8 cellular contexts compared by ENCODE assay signal in the genomic region with DNA sequence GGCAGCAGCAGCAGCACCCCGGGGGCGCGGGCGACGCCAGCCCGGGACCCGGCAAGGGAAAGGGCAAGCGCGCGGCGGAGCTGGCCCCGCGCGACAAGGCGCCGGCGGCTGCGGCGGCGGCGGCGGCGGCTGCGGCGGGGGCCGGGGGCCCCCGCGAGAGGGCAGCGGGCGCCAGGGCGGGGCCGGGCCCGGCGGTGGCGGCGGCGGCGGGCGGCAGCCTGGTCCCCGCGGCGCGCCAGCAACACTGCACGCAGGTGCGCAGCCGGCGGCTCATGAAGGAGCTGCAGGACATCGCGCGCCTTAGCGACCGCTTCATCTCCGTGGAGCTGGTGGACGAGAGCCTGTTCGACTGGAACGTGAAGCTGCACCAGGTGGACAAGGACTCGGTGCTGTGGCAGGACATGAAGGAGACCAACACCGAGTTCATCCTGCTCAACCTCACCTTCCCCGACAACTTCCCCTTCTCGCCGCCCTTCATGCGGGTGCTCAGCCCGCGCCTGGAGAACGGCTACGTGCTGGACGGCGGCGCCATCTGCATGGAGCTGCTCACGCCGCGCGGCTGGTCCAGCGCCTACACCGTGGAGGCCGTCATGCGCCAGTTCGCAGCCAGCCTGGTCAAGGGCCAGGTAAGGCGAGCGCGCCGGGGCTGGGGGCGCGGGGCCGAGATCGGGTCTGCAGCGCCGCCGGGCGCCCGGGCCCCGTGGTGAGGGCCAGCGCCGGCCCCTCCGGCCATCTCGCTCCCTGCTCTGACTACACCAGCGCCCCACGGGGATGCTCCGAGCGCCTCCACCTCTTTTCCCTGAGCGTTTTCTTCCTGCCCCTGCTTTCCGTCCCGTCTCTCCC. TPM values are rescaled to one million over a fixed set of nuclear protein-coding genes. Genes with fewer than 3 reads are reported as not detected.
DNase-seq lines count a peak whose midpoint lies in the region; ATAC-seq and TF ChIP-seq lines count a peak whose summit lies in the region.

A gene with protein sequence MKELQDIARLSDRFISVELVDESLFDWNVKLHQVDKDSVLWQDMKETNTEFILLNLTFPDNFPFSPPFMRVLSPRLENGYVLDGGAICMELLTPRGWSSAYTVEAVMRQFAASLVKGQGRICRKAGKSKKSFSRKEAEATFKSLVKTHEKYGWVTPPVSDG (plus strand): TSS at position 238 of the 843 bp plus-strand sequence. CDS start 35 bp downstream, at position 273.

- TF ChIP-seq CTCF in GM06990 (IDR thresholded peaks at IDR 0.05; ENCODE audit: insufficient read depth, low read length, poor library complexity, severe bottlenecking): no peak
- TF ChIP-seq CTCF in esophagus squamous epithelium (IDR thresholded peaks at IDR 0.05): no peak
- no peak for TF ChIP-seq CTCF in nephron (IDR thresholded peaks at IDR 0.05; ENCODE audit: unreplicated experiment in 3 of 3)

- no peak for TF ChIP-seq POLR2A in esophagus squamous epithelium (IDR thresholded peaks at IDR 0.05)

- H3K36me3 Mint-ChIP-seq in T-helper 17 cell (ENCODE audit: low read depth): peaks cover 2% of the 10 kb centered on the region
- H3K36me3 Mint-ChIP-seq in nephron (ENCODE audit: low read depth): no peaks in the 10 kb centered on the region

- H3K27me3 ChIP-seq in GM06990 (replicated peaks; ENCODE audit: control insufficient read depth, insufficient read depth, low read length) (peaks cover 2% of the 10 kb centered on the region), esophagus squamous epithelium (peaks cover 0 to 58% (median 5%) of the 10 kb centered on the region in 4 donors)

- ATAC-seq in HG02759 (IDR thresholded peaks at IDR 0.05; ENCODE audit: unreplicated experiment) (peak; percentile 74), T-helper 17 cell (no peak), HG03108 (IDR thresholded peaks at IDR 0.05; ENCODE audit: unreplicated experiment) (no peak)

- intact Hi-C loops in esophagus squamous epithelium (cut with DNase I): no loop called here

- peak; percentile 44 for DNase-seq in GM06990 (ENCODE audit: extremely low read depth, insufficient read length)
- DNase-seq in T-helper 17 cell: no peak
- no peak for DNase-seq in esophagus squamous epithelium (lab: John Stamatoyannopoulos, UW)
- DNase-seq in RKO (ENCODE audit: low spot score): no peak
- no peak for DNase-seq in SIG-M5 (lab: John Stamatoyannopoulos, UW)

- H3K27me3 Mint-ChIP-seq in T-helper 17 cell: peaks cover 43% of the 10 kb centered on the region
- peaks cover 60% of the 10 kb centered on the region for H3K27me3 Mint-ChIP-seq in nephron (ENCODE audit: low read depth)

- H3K4me3 ChIP-seq in GM06990 (replicated peaks; ENCODE audit: low read depth, low read length) (peak within 1 kb of the TSS; percentile 55), esophagus squamous epithelium (peak within 1 kb of the TSS; percentile 16 to 68 (median 43))

- peaks cover 0 to 13% (median 6%) of the 10 kb centered on the region in 3 donors for H3K4me1 ChIP-seq in esophagus squamous epithelium

- no peaks in the 10 kb centered on the region for H3K9me3 Mint-ChIP-seq in nephron

- H3K36me3 ChIP-seq in GM06990 (ENCODE audit: control insufficient read depth, insufficient read depth, low read length): no peaks in the 10 kb centered on the region
- no peaks in the 10 kb centered on the region for H3K36me3 ChIP-seq in esophagus squamous epithelium

- WGBS in esophagus squamous epithelium, 2 donors: 0 to 1% methylated on average over 6 to 9 of the region's 103 CpGs

- H3K9me3 ChIP-seq in T-helper 17 cell (ENCODE audit: control insufficient read depth, low read length, poor library complexity, severe bottlenecking) (no peaks in the 10 kb centered on the region), esophagus squamous epithelium (no peaks in the 10 kb centered on the region)

- H3K4me3 Mint-ChIP-seq in T-helper 17 cell: peak within 1 kb of the TSS; percentile 90
- H3K4me3 Mint-ChIP-seq in nephron: peak within 1 kb of the TSS; percentile 92 to 95 (median 92)

- no peak within 1 kb of the TSS for H3K27ac ChIP-seq in esophagus squamous epithelium

- no peak within 1 kb of the TSS for H3K27ac Mint-ChIP-seq in T-helper 17 cell
- no peak within 1 kb of the TSS for H3K27ac Mint-ChIP-seq in nephron

- H3K4me1 Mint-ChIP-seq in T-helper 17 cell: peaks cover 5% of the 10 kb centered on the region
- H3K4me1 Mint-ChIP-seq in nephron: peaks cover 15% of the 10 kb centered on the region

RNA-seq across cellular contexts. Expression of the gene that starts here (rescaled TPM):
- under 1 TPM in 1 of 2 donors, not detected in 1; 0.05 TPM for total RNA-seq in T-helper 17 cell
- 1 to 10 TPM in 1 of 4 donors, under 1 TPM in 3; 0.27 to 1.5 (median 0.33) TPM for total RNA-seq in esophagus squamous epithelium
